Comparison of ENCODE assay signal across 1 cellular context in genomic region chr16:87891763-87892162, GRCh38.
TF ChIP-seq lines count a peak whose summit lies in the region.

No MANE protein-coding gene starts in this region.

TF ChIP-seq in HepG2, 621 proteins besides CTCF, POLR2A, EP300 and RAD21:
- peak; percentile 81 for TF ChIP-seq AGO2 (optimal IDR thresholded peaks at IDR 0.05; ENCODE audit: low read depth, low read length)
- no peak for TF ChIP-seq SMAD9 (CRISPR knock-in tag; IDR thresholded peaks at IDR 0.05)
- TF ChIP-seq ZNF121 (CRISPR knock-in tag; IDR thresholded peaks at IDR 0.05), result no peak
- peak; percentile 48; the same call in 1 of the 2 replicates for TF ChIP-seq AKAP8 (CRISPR knock-in tag; IDR thresholded peaks at IDR 0.05)
- peak; percentile 6; the same call in 1 of the 2 replicates for TF ChIP-seq POLR2G (IDR thresholded peaks at IDR 0.05; ENCODE audit: low read depth, low read length)
- TF ChIP-seq, protein P1, sequence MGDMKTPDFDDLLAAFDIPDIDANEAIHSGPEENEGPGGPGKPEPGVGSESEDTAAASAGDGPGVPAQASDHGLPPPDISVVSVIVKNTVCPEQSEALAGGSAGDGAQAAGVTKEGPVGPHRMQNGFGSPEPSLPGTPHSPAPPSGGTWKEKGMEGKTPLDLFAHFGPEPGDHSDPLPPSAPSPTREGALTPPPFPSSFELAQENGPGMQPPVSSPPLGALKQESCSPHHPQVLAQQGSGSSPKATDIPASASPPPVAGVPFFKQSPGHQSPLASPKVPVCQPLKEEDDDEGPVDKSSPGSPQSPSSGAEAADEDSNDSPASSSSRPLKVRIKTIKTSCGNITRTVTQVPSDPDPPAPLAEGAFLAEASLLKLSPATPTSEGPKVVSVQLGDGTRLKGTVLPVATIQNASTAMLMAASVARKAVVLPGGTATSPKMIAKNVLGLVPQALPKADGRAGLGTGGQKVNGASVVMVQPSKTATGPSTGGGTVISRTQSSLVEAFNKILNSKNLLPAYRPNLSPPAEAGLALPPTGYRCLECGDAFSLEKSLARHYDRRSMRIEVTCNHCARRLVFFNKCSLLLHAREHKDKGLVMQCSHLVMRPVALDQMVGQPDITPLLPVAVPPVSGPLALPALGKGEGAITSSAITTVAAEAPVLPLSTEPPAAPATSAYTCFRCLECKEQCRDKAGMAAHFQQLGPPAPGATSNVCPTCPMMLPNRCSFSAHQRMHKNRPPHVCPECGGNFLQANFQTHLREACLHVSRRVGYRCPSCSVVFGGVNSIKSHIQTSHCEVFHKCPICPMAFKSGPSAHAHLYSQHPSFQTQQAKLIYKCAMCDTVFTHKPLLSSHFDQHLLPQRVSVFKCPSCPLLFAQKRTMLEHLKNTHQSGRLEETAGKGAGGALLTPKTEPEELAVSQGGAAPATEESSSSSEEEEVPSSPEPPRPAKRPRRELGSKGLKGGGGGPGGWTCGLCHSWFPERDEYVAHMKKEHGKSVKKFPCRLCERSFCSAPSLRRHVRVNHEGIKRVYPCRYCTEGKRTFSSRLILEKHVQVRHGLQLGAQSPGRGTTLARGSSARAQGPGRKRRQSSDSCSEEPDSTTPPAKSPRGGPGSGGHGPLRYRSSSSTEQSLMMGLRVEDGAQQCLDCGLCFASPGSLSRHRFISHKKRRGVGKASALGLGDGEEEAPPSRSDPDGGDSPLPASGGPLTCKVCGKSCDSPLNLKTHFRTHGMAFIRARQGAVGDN (CRISPR knock-in tag; IDR thresholded peaks at IDR 0.05), result 0 out of 2 replicates have a peak, but pooled peaks have one; percentile 16
